ENCODE assay signal across 28 cellular contexts in genomic region chr21:42027085-42027803, GRCh38. TPM values are rescaled to one million over a fixed set of nuclear protein-coding genes. Genes with fewer than 3 reads are reported as not detected.
DNase-seq lines count a peak whose midpoint lies in the region; ATAC-seq, FAIRE-seq and TF ChIP-seq lines count a peak whose summit lies in the region.
"Had no signal": no experiment of that assay in that cellular context is flagged by ENCODE, and none has a peak within 500 bp of the region (broad histone marks: within the 10 kb centered on the region; RNA-seq: fewer than 3 reads in every experiment).

No MANE protein-coding gene starts in this region.

- peak; percentile 37 for FAIRE-seq in HepG2 (lab: Jason Lieb, UNC)
- FAIRE-seq: RCC 7860 had no signal

- H3K79me2 ChIP-seq in HepG2 (ENCODE audit: insufficient read depth, low read length): no peaks in the 10 kb centered on the region
- no peaks in the 10 kb centered on the region for H3K79me2 ChIP-seq in neural progenitor cell (ENCODE audit: low read depth)

- TF ChIP-seq POLR2A in HepG2 (IDR thresholded peaks at IDR 0.05; ENCODE audit: insufficient read depth in 1 of 2, low read depth in 2 of 2, low read length in 2 of 2) (no peak), right lobe of liver (IDR thresholded peaks at IDR 0.05) (no peak), uterus (IDR thresholded peaks at IDR 0.05) (no peak)

- no peak for TF ChIP-seq EP300 in HepG2 (IDR thresholded peaks at IDR 0.05; ENCODE audit: low read depth in 2 of 2, low read length in 2 of 2)
- TF ChIP-seq EP300 in HepG2 (CRISPR knock-in tag; IDR thresholded peaks at IDR 0.05; ENCODE audit: borderline replicate concordance): no peak

- no peak overlapping the region for H3K27ac ChIP-seq in HepG2 (ENCODE audit: extremely low read length, insufficient read depth, low read length)
- H3K27ac ChIP-seq in right lobe of liver: no peak overlapping the region
- H3K27ac ChIP-seq in neural progenitor cell: no peak overlapping the region
- peak overlapping the region; percentile 61 for H3K27ac ChIP-seq in uterus
- H3K27ac ChIP-seq: cardiac muscle cell, colonic mucosa, HL-60 had no signal

- POLR2A ChIA-PET in HepG2 (lab: Yijun Ruan, JAX): no interaction called here

- H3K9me3 ChIP-seq in HepG2 (ENCODE audit: low read length) (no peaks in the 10 kb centered on the region), right lobe of liver (no peaks in the 10 kb centered on the region), neural progenitor cell (ENCODE audit: low read depth) (no peaks in the 10 kb centered on the region), uterus (no peaks in the 10 kb centered on the region)
- H3K9me3 ChIP-seq: colonic mucosa, HAP-1 had no signal

- no peaks in the 10 kb centered on the region for H3K36me3 Mint-ChIP-seq in dendritic cell treated with granulocyte-macrophage colony-stimulating factor and Interleukin-4, amounts not matched to agents 40 ng/mL and 50 ng/mL, for 4 days (ENCODE audit: low read depth)
- H3K36me3 Mint-ChIP-seq in neural progenitor cell: no peaks in the 10 kb centered on the region
- H3K36me3 Mint-ChIP-seq: activated naive CD8-positive, alpha-beta T cell; naive thymus-derived CD8-positive, alpha-beta T cell; stimulated activated naive B cell treated with anti-CD40 and anti-IgM and Interleukin-4, amounts not matched to agents 10 μg/mL and 1 μg/mL and 100 μg/mL, for 72 hours had no signal

- peaks cover 38% of the 10 kb centered on the region for H3K4me1 Mint-ChIP-seq in dendritic cell treated with granulocyte-macrophage colony-stimulating factor and Interleukin-4, amounts not matched to agents 40 ng/mL and 50 ng/mL, for 4 days (ENCODE audit: low read depth)
- H3K4me1 Mint-ChIP-seq in neural progenitor cell: peaks cover 49% of the 10 kb centered on the region
- H3K4me1 Mint-ChIP-seq: activated CD4-positive, alpha-beta T cell treated with anti-CD3 and anti-CD28 coated beads for 36 hours had no signal

- H3K4me2 ChIP-seq in HepG2 (ENCODE audit: low read depth, low read length) (no peak overlapping the region), neural progenitor cell (no peak overlapping the region)

- no peaks in the 10 kb centered on the region for H3F3A ChIP-seq in neural progenitor cell (ENCODE audit: low read depth)

- in situ Hi-C loops in HepG2 (cut with HindIII; ENCODE audit: extremely low pct_ligation_motif_present, low pct_unique_long_range_greater_than_20kb): no loop called here

- CTCF ChIA-PET in HepG2 (lab: Yijun Ruan, JAX; ENCODE audit: low intra/inter-chr PET ratio, low total read pairs): no interaction called here

- ATAC-seq in HepG2 (no peak), right lobe of liver (no peak), GM18868 (IDR thresholded peaks at IDR 0.05; ENCODE audit: unreplicated experiment) (no peak)
- ATAC-seq: activated CD4-positive, alpha-beta T cell treated with anti-CD3 and anti-CD28 coated beads for 36 hours; naive thymus-derived CD8-positive, alpha-beta T cell had no signal

- H3K9me3 Mint-ChIP-seq in dendritic cell treated with granulocyte-macrophage colony-stimulating factor and Interleukin-4, amounts not matched to agents 40 ng/mL and 50 ng/mL, for 4 days: no peaks in the 10 kb centered on the region
- peaks cover 2% of the 10 kb centered on the region for H3K9me3 Mint-ChIP-seq in neural progenitor cell
- H3K9me3 Mint-ChIP-seq: endodermal cell; naive thymus-derived CD8-positive, alpha-beta T cell; stimulated activated naive B cell treated with anti-CD40 and anti-IgM and Interleukin-4, amounts not matched to agents 10 μg/mL and 1 μg/mL and 100 μg/mL, for 72 hours had no signal

- H2AFZ ChIP-seq in HepG2 (ENCODE audit: low read length) (no peak overlapping the region), neural progenitor cell (replicated peaks) (no peak overlapping the region)

- H3K4me3 ChIP-seq in HepG2 (replicated peaks in 1 of 3; ENCODE audit: insufficient read depth in 1 of 3, low read depth in 2 of 3, low read length in 3 of 3) (no peak overlapping the region), right lobe of liver (no peak overlapping the region), neural progenitor cell (no peak overlapping the region), uterus (no peak overlapping the region)
- H3K4me3 ChIP-seq: cardiac muscle cell, colonic mucosa, HAP-1 had no signal

- H3K4me1 ChIP-seq in HepG2 (ENCODE audit: insufficient read depth, low read length) (no peaks in the 10 kb centered on the region), right lobe of liver (peaks cover 0 to 3% (median 0%) of the 10 kb centered on the region in 4 donors), neural progenitor cell (peaks cover 12% of the 10 kb centered on the region), uterus (no peaks in the 10 kb centered on the region)
- H3K4me1 ChIP-seq: colonic mucosa, HAP-1 had no signal

- intact Hi-C loops in HepG2 (cut with micrococcal nuclease; ENCODE audit: unreplicated experiment) (no loop called here), right lobe of liver (cut with DNase I) (no loop called here), uterus (cut with DNase I; ENCODE audit: low total_unique reads) (no loop called here)
- intact Hi-C loops in dendritic cell treated with granulocyte-macrophage colony-stimulating factor and Interleukin-4, amounts not matched to agents 40 ng/mL and 50 ng/mL, for 4 days (cut with micrococcal nuclease): no loop called here

- BruUV-seq in HepG2 (replicated peaks; lab: Mats Ljungman, UMichigan): no TSS peak

- TF ChIP-seq CTCF in HepG2 (CRISPR knock-in tag; IDR thresholded peaks at IDR 0.05) (no peak), right lobe of liver (IDR thresholded peaks at IDR 0.05) (no peak), neural progenitor cell (IDR thresholded peaks at IDR 0.05) (no peak), uterus (IDR thresholded peaks at IDR 0.05) (no peak)

- no peak for DNase-seq in HepG2 (ENCODE audit: low spot score)
- no peak for DNase-seq in right lobe of liver
- no peak for DNase-seq in neural progenitor cell (ENCODE audit: low spot score)
- DNase-seq in uterus: no peak
- DNase-seq in T-helper 9 cell: no peak
- DNase-seq in globus pallidus (ENCODE audit: low spot score): no peak
- DNase-seq: 8988T; activated CD4-positive, alpha-beta T cell treated with anti-CD3 and anti-CD28 coated beads for 36 hours; colonic mucosa; DMS79 treated with DMSO at 0.1 percent for 48 hours; endodermal cell; naive thymus-derived CD8-positive, alpha-beta T cell; NCI-H146; NCI-H345; NCI-H748 treated with DMSO at 0.1 percent for 48 hours; SHP77 treated with DMSO at 0.1 percent for 48 hours; stimulated activated naive B cell treated with anti-CD40 and anti-IgM and Interleukin-4, amounts not matched to agents 10 μg/mL and 1 μg/mL and 100 μg/mL, for 72 hours had no signal

- H4K20me1 ChIP-seq in HepG2 (ENCODE audit: insufficient read depth, low read length) (no peaks in the 10 kb centered on the region), neural progenitor cell (ENCODE audit: low read depth) (no peaks in the 10 kb centered on the region)

- no peak overlapping the region for H3K4me3 Mint-ChIP-seq in dendritic cell treated with granulocyte-macrophage colony-stimulating factor and Interleukin-4, amounts not matched to agents 40 ng/mL and 50 ng/mL, for 4 days
- H3K4me3 Mint-ChIP-seq in neural progenitor cell: no peak overlapping the region
- H3K4me3 Mint-ChIP-seq: activated CD4-positive, alpha-beta T cell treated with anti-CD3 and anti-CD28 coated beads for 36 hours; activated naive CD8-positive, alpha-beta T cell; endodermal cell; stimulated activated naive B cell treated with anti-CD40 and anti-IgM and Interleukin-4, amounts not matched to agents 10 μg/mL and 1 μg/mL and 100 μg/mL, for 72 hours had no signal

- H3K9ac ChIP-seq in HepG2 (ENCODE audit: insufficient read depth, low read depth, low read length): no peak overlapping the region
- H3K9ac ChIP-seq in neural progenitor cell: no peak overlapping the region

- no peak for TF ChIP-seq RAD21 in HepG2 (CRISPR knock-in tag; IDR thresholded peaks at IDR 0.05)

- H3K27me3 Mint-ChIP-seq in dendritic cell treated with granulocyte-macrophage colony-stimulating factor and Interleukin-4, amounts not matched to agents 40 ng/mL and 50 ng/mL, for 4 days: peaks cover 14% of the 10 kb centered on the region
- H3K27me3 Mint-ChIP-seq in neural progenitor cell (ENCODE audit: insufficient read depth, low read depth): peaks cover 22% of the 10 kb centered on the region
- H3K27me3 Mint-ChIP-seq: activated naive CD8-positive, alpha-beta T cell; naive thymus-derived CD8-positive, alpha-beta T cell had no signal

- no peaks in the 10 kb centered on the region for H3K36me3 ChIP-seq in HepG2 (replicated peaks in 1 of 2; ENCODE audit: control insufficient read depth in 1 of 2, insufficient read depth in 2 of 2, low read length in 2 of 2)
- no peaks in the 10 kb centered on the region for H3K36me3 ChIP-seq in right lobe of liver
- no peaks in the 10 kb centered on the region for H3K36me3 ChIP-seq in neural progenitor cell
- no peaks in the 10 kb centered on the region for H3K36me3 ChIP-seq in uterus
- H3K36me3 ChIP-seq: cardiac muscle cell, colonic mucosa, HAP-1 had no signal

- 72% methylated on average over 6 of the region's 6 CpGs for WGBS in HepG2 (ENCODE audit: low lambda C conversion rate)
- WGBS in right lobe of liver (ENCODE audit: insufficient coverage, low coverage, low lambda C conversion rate, missing lambda C conversion rate): 83% methylated on average over 4 of the region's 6 CpGs

- peak overlapping the region; percentile 57 for H3K27ac Mint-ChIP-seq in dendritic cell treated with granulocyte-macrophage colony-stimulating factor and Interleukin-4, amounts not matched to agents 40 ng/mL and 50 ng/mL, for 4 days
- H3K27ac Mint-ChIP-seq in neural progenitor cell: peak overlapping the region; percentile 74
- H3K27ac Mint-ChIP-seq: activated CD4-positive, alpha-beta T cell treated with anti-CD3 and anti-CD28 coated beads for 36 hours; activated naive CD8-positive, alpha-beta T cell; endodermal cell had no signal

- H3K27me3 ChIP-seq in HepG2 (ENCODE audit: control insufficient read depth in 1 of 2, insufficient read depth in 2 of 2, low read length in 2 of 2) (peaks cover 6 to 46% of the 10 kb centered on the region in 2 experiments), right lobe of liver (no peaks in the 10 kb centered on the region), neural progenitor cell (no peaks in the 10 kb centered on the region), uterus (no peaks in the 10 kb centered on the region)
- H3K27me3 ChIP-seq: cardiac muscle cell, colonic mucosa had no signal

RNA-seq across cellular contexts. Expression of gene ZBTB21, which starts 17.1 kb away (rescaled TPM):
- total RNA-seq in HepG2 (2016; rRNA removed; fragmentation: Illumina TruSeq; extraction: Trizol) (6.1 and 7.7 TPM in 2 replicates), right lobe of liver (10 to 100 TPM in 4 of 6 experiments, 1 to 10 TPM in 2; 3.0 to 28.5 (median 11.2) TPM), neural progenitor cell (ENCODE audit: low replicate concordance) (24.2 and 25.3 TPM in 2 replicates), uterus (10 to 100 TPM in 3 of 4 donors, 1 to 10 TPM in 1; 2.8 to 29.9 (median 14.4) TPM)
- 0.97 and 1.3 TPM in 2 replicates for total RNA-seq in HepG2 (2016; cell fraction: cytosol; rRNA removed; fragmentation: Illumina TruSeq; extraction: Trizol; ENCODE audit: low read depth)
- total RNA-seq in HepG2 (2016; cell fraction: insoluble cytoplasmic fraction; rRNA removed; fragmentation: Illumina TruSeq; extraction: Trizol): 5.5 and 8.3 TPM in 2 replicates
- total RNA-seq in HepG2 (2016; cell fraction: membrane; rRNA removed; fragmentation: Illumina TruSeq; extraction: Trizol): 3.0 and 3.4 TPM in 2 replicates
- 8.5 and 10.3 TPM in 2 replicates for total RNA-seq in HepG2 (2016; cell fraction: nucleus; rRNA removed; fragmentation: Illumina TruSeq; extraction: Trizol)
- polyA plus RNA-seq in HepG2 (2011; rRNA removed): 2.5 and 4.5 TPM in 2 replicates
- polyA plus RNA-seq in HepG2 (2011; cell fraction: cytosol; rRNA removed): 1.6 and 2.3 TPM in 2 replicates
- 4.3 and 8.3 TPM in 2 replicates for polyA plus RNA-seq in HepG2 (2011; cell fraction: nucleus; rRNA removed)
- 3.7 and 5.1 TPM in 2 replicates for polyA plus RNA-seq in HepG2 (2012)
- polyA plus RNA-seq in HepG2 (2016; cell fraction: cytosol; fragmentation: Illumina TruSeq; extraction: Trizol; ENCODE audit: low read depth): 0.25 TPM in 2 replicates
- 5.7 and 5.8 TPM in 2 replicates for polyA plus RNA-seq in HepG2 (2016; cell fraction: insoluble cytoplasmic fraction; fragmentation: Illumina TruSeq; extraction: Trizol; ENCODE audit: low read depth)
- 0.60 and 0.90 TPM in 2 replicates for polyA plus RNA-seq in HepG2 (2016; cell fraction: membrane; fragmentation: Illumina TruSeq; extraction: Trizol; ENCODE audit: low read depth)
- 8.0 and 9.0 TPM in 2 replicates for polyA plus RNA-seq in HepG2 (2016; cell fraction: nucleus; fragmentation: Illumina TruSeq; extraction: Trizol; ENCODE audit: insufficient read depth, low read depth)
- polyA minus RNA-seq in HepG2 (2011; rRNA and poly(A)+ RNA removed; ENCODE audit: low replicate concordance): 6.1 and 21.7 TPM in 2 replicates
- 4.0 and 6.0 TPM in 2 replicates for polyA minus RNA-seq in HepG2 (2011; cell fraction: cytosol; rRNA and poly(A)+ RNA removed)
- 14.5 and 16.0 TPM in 2 replicates for polyA minus RNA-seq in HepG2 (2011; cell fraction: nucleus; rRNA and poly(A)+ RNA removed)

RNA-seq across cellular contexts. Expression of gene UMODL1, which starts 43.9 kb away (rescaled TPM):
- total RNA-seq in HepG2 (2016; rRNA removed; fragmentation: Illumina TruSeq; extraction: Trizol) (not detected in 2 replicates), right lobe of liver (1 to 10 TPM in 2 of 6 experiments, under 1 TPM in 2, not detected in 2; 0.06 to 1.2 (median 0.75) TPM), neural progenitor cell (ENCODE audit: low replicate concordance) (0.09 TPM in 1 of 2 replicates, not detected in the other), uterus (not detected)
- total RNA-seq in HepG2 (2016; cell fraction: cytosol; rRNA removed; fragmentation: Illumina TruSeq; extraction: Trizol; ENCODE audit: low read depth): not detected in 2 replicates
- not detected in 2 replicates for total RNA-seq in HepG2 (2016; cell fraction: insoluble cytoplasmic fraction; rRNA removed; fragmentation: Illumina TruSeq; extraction: Trizol)
- total RNA-seq in HepG2 (2016; cell fraction: membrane; rRNA removed; fragmentation: Illumina TruSeq; extraction: Trizol): not detected in 2 replicates
- total RNA-seq in HepG2 (2016; cell fraction: nucleus; rRNA removed; fragmentation: Illumina TruSeq; extraction: Trizol): not detected in 2 replicates
- polyA plus RNA-seq in HepG2 (2011; rRNA removed): not detected in 2 replicates
- polyA plus RNA-seq in HepG2 (2011; cell fraction: cytosol; rRNA removed): not detected in 2 replicates
- polyA plus RNA-seq in HepG2 (2011; cell fraction: nucleus; rRNA removed): not detected in 2 replicates
- not detected in 2 replicates for polyA plus RNA-seq in HepG2 (2012)
- polyA plus RNA-seq in HepG2 (2016; cell fraction: cytosol; fragmentation: Illumina TruSeq; extraction: Trizol; ENCODE audit: low read depth): not detected in 2 replicates
- polyA plus RNA-seq in HepG2 (2016; cell fraction: insoluble cytoplasmic fraction; fragmentation: Illumina TruSeq; extraction: Trizol; ENCODE audit: low read depth): not detected in 2 replicates
- polyA plus RNA-seq in HepG2 (2016; cell fraction: membrane; fragmentation: Illumina TruSeq; extraction: Trizol; ENCODE audit: low read depth): not detected in 2 replicates
- polyA plus RNA-seq in HepG2 (2016; cell fraction: nucleus; fragmentation: Illumina TruSeq; extraction: Trizol; ENCODE audit: insufficient read depth, low read depth): not detected in 2 replicates
- not detected in 2 replicates for polyA minus RNA-seq in HepG2 (2011; rRNA and poly(A)+ RNA removed; ENCODE audit: low replicate concordance)
- polyA minus RNA-seq in HepG2 (2011; cell fraction: cytosol; rRNA and poly(A)+ RNA removed): not detected in 2 replicates
- not detected in 2 replicates for polyA minus RNA-seq in HepG2 (2011; cell fraction: nucleus; rRNA and poly(A)+ RNA removed)
- total RNA-seq: activated CD4-positive, alpha-beta T cell treated with anti-CD3 and anti-CD28 coated beads for 36 hours; cardiac muscle cell; kidney epithelial cell; osteoblast; skeletal muscle tissue; urinary bladder had no signal
- polyA plus RNA-seq: cardiac muscle cell, urinary bladder had no signal

Comparison
In these comparisons a context has a peak if more than half of its experiments do, and no peak if none do; other contexts are left out.
1. H3K27ac ChIP-seq: peak in uterus (2 of 2); none in HepG2 (single experiment), right lobe of liver (0 of 3) and neural progenitor cell (single experiment).